In genomic region chr22:40436460-40437431, GRCh38 we compare ENCODE assay signal across 8 cellular contexts.
DNase-seq lines count a peak whose midpoint lies in the region; ATAC-seq and TF ChIP-seq lines count a peak whose summit lies in the region.

No MANE protein-coding gene starts in this region.

- H3K9me3 Mint-ChIP-seq in central memory CD8-positive, alpha-beta T cell = no peaks in the 10 kb centered on the region

- ATAC-seq in GM21515 (IDR thresholded peaks at IDR 0.05; ENCODE audit: unreplicated experiment) (peak; percentile 68), RWPE2 (ENCODE audit: low read depth) (peak; percentile 70), left lobe of liver (peak; percentile 78)
- ATAC-seq in central memory CD8-positive, alpha-beta T cell (replicated peaks; ENCODE audit: extremely low read depth, poor library complexity, severe bottlenecking) = peak; percentile 52

- peak; percentile 64 for TF ChIP-seq RAD21 in Ishikawa (IDR thresholded peaks at IDR 0.05; ENCODE audit: low read depth)

- no peaks in the 10 kb centered on the region for H3K27me3 Mint-ChIP-seq in central memory CD8-positive, alpha-beta T cell

- H3K36me3 Mint-ChIP-seq in central memory CD8-positive, alpha-beta T cell (ENCODE audit: insufficient read depth) = peaks cover 25% of the 10 kb centered on the region

- H3K4me3 Mint-ChIP-seq in central memory CD8-positive, alpha-beta T cell = peak overlapping the region; percentile 9

- no peak for TF ChIP-seq EP300 in Ishikawa (IDR thresholded peaks at IDR 0.05; ENCODE audit: borderline replicate concordance)

- H3K9me3 ChIP-seq in RWPE2 (ENCODE audit: severe bottlenecking) (no peaks in the 10 kb centered on the region), subcutaneous abdominal adipose tissue (ENCODE audit: control insufficient read depth in 5 of 5, low read length in 5 of 5) (no peaks in the 10 kb centered on the region)

- peak overlapping the region; percentile 84 for H3K27ac Mint-ChIP-seq in central memory CD8-positive, alpha-beta T cell (ENCODE audit: low read depth)

- peaks cover 35% of the 10 kb centered on the region for H3K4me1 Mint-ChIP-seq in central memory CD8-positive, alpha-beta T cell

- peak overlapping the region in 1 of 5 donors; percentile 8 for H3K9ac ChIP-seq in subcutaneous abdominal adipose tissue (ENCODE audit: low read length in 5 of 5)

- peak; percentile 82 for TF ChIP-seq CTCF in RWPE2 (IDR thresholded peaks at IDR 0.05; ENCODE audit: poor library complexity, severe bottlenecking)

- H3K27me3 ChIP-seq in RWPE2 (ENCODE audit: insufficient read depth, poor library complexity, severe bottlenecking) = no peaks in the 10 kb centered on the region
- no peaks in the 10 kb centered on the region for H3K27me3 ChIP-seq in subcutaneous abdominal adipose tissue (ENCODE audit: control insufficient read depth in 5 of 5, insufficient read depth in 4 of 5, low read length in 5 of 5)

- H3K27ac ChIP-seq in RWPE2 (ENCODE audit: poor library complexity, severe bottlenecking) (peak overlapping the region; percentile 50), subcutaneous abdominal adipose tissue (ENCODE audit: low read depth, low read length) (peak overlapping the region; percentile 5)

- H3K4me3 ChIP-seq in RWPE2 (ENCODE audit: severe bottlenecking) (no peak overlapping the region), subcutaneous abdominal adipose tissue (ENCODE audit: low read depth in 1 of 5, low read length in 5 of 5) (peak overlapping the region in 2 of 5 donors; percentile 8 to 42)

- H3K36me3 ChIP-seq in RWPE2 (ENCODE audit: low read depth) (peaks cover 34% of the 10 kb centered on the region), subcutaneous abdominal adipose tissue (ENCODE audit: control insufficient read depth in 5 of 5, insufficient read depth in 5 of 5, low read length in 5 of 5) (peaks cover 0 to 14% (median 6%) of the 10 kb centered on the region in 5 donors)

- H3K4me1 ChIP-seq in RWPE2 (ENCODE audit: insufficient read depth, poor library complexity, severe bottlenecking) (peaks cover 7% of the 10 kb centered on the region), subcutaneous abdominal adipose tissue (ENCODE audit: control insufficient read depth in 5 of 5, insufficient read depth in 5 of 5, low read length in 5 of 5) (peaks cover 0 to 42% (median 17%) of the 10 kb centered on the region in 5 donors)

- DNase-seq in NCI-H510A treated with DMSO at 0.1 percent for 48 hours (lab: John Stamatoyannopoulos, UW) = peak; percentile 59
- DNase-seq in NCI-H510A (lab: John Stamatoyannopoulos, UW) = no peak
- no peak for DNase-seq in RWPE2 (ENCODE audit: low spot score)
- no peak for DNase-seq in central memory CD8-positive, alpha-beta T cell (ENCODE audit: low spot score in 2 of 2)
- DNase-seq in left lobe of liver (ENCODE audit: low spot score) = no peak

TF ChIP-seq in Ishikawa, 13 proteins besides CTCF, POLR2A, EP300 and RAD21:
- TF ChIP-seq CREB1 (IDR thresholded peaks at IDR 0.05; ENCODE audit: low read depth) (no peak), TEAD4 (IDR thresholded peaks at IDR 0.05) (no peak), ZBTB7A (IDR thresholded peaks at IDR 0.05; ENCODE audit: low read depth) (no peak), MAX (IDR thresholded peaks at IDR 0.05) (no peak)
- TF ChIP-seq, protein P1, sequence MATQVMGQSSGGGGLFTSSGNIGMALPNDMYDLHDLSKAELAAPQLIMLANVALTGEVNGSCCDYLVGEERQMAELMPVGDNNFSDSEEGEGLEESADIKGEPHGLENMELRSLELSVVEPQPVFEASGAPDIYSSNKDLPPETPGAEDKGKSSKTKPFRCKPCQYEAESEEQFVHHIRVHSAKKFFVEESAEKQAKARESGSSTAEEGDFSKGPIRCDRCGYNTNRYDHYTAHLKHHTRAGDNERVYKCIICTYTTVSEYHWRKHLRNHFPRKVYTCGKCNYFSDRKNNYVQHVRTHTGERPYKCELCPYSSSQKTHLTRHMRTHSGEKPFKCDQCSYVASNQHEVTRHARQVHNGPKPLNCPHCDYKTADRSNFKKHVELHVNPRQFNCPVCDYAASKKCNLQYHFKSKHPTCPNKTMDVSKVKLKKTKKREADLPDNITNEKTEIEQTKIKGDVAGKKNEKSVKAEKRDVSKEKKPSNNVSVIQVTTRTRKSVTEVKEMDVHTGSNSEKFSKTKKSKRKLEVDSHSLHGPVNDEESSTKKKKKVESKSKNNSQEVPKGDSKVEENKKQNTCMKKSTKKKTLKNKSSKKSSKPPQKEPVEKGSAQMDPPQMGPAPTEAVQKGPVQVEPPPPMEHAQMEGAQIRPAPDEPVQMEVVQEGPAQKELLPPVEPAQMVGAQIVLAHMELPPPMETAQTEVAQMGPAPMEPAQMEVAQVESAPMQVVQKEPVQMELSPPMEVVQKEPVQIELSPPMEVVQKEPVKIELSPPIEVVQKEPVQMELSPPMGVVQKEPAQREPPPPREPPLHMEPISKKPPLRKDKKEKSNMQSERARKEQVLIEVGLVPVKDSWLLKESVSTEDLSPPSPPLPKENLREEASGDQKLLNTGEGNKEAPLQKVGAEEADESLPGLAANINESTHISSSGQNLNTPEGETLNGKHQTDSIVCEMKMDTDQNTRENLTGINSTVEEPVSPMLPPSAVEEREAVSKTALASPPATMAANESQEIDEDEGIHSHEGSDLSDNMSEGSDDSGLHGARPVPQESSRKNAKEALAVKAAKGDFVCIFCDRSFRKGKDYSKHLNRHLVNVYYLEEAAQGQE (IDR thresholded peaks at IDR 0.05; ENCODE audit: low read depth) = no peak
